ENCODE assay signal across 1 cellular context in the genomic region with DNA sequence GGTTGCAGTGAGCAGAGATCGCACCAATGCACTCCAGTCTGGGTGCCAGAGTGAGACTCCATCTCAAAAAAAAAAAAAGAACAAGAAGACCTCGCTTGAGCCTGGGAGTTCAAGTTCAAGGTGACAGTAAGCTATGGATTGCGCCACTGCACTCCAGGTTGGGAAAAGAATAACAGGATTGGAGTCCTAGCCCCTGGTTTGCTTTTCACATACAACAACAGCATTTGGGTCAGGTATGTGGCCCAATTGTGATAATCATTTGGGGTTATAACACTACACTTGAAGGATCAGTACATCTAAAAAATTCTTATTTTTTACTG.
TF ChIP-seq lines count a peak whose summit lies in the region.

No MANE protein-coding gene starts in this region.

TF ChIP-seq in HepG2, 621 proteins besides CTCF, POLR2A, EP300 and RAD21 (continued from another document and continues in another):
- TF ChIP-seq, protein P1, sequence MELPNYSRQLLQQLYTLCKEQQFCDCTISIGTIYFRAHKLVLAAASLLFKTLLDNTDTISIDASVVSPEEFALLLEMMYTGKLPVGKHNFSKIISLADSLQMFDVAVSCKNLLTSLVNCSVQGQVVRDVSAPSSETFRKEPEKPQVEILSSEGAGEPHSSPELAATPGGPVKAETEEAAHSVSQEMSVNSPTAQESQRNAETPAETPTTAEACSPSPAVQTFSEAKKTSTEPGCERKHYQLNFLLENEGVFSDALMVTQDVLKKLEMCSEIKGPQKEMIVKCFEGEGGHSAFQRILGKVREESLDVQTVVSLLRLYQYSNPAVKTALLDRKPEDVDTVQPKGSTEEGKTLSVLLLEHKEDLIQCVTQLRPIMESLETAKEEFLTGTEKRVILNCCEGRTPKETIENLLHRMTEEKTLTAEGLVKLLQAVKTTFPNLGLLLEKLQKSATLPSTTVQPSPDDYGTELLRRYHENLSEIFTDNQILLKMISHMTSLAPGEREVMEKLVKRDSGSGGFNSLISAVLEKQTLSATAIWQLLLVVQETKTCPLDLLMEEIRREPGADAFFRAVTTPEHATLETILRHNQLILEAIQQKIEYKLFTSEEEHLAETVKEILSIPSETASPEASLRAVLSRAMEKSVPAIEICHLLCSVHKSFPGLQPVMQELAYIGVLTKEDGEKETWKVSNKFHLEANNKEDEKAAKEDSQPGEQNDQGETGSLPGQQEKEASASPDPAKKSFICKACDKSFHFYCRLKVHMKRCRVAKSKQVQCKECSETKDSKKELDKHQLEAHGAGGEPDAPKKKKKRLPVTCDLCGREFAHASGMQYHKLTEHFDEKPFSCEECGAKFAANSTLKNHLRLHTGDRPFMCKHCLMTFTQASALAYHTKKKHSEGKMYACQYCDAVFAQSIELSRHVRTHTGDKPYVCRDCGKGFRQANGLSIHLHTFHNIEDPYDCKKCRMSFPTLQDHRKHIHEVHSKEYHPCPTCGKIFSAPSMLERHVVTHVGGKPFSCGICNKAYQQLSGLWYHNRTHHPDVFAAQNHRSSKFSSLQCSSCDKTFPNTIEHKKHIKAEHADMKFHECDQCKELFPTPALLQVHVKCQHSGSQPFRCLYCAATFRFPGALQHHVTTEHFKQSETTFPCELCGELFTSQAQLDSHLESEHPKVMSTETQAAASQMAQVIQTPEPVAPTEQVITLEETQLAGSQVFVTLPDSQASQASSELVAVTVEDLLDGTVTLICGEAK (IDR thresholded peaks at IDR 0.05), result no peak
- TF ChIP-seq, protein P1 (CRISPR knock-in tag; IDR thresholded peaks at IDR 0.05), result no peak
- TF ChIP-seq ELF4 (CRISPR knock-in tag; IDR thresholded peaks at IDR 0.05; ENCODE audit: borderline replicate concordance), result no peak
- TF ChIP-seq RELA (CRISPR knock-in tag; IDR thresholded peaks at IDR 0.05), result no peak
- TF ChIP-seq, protein P2, sequence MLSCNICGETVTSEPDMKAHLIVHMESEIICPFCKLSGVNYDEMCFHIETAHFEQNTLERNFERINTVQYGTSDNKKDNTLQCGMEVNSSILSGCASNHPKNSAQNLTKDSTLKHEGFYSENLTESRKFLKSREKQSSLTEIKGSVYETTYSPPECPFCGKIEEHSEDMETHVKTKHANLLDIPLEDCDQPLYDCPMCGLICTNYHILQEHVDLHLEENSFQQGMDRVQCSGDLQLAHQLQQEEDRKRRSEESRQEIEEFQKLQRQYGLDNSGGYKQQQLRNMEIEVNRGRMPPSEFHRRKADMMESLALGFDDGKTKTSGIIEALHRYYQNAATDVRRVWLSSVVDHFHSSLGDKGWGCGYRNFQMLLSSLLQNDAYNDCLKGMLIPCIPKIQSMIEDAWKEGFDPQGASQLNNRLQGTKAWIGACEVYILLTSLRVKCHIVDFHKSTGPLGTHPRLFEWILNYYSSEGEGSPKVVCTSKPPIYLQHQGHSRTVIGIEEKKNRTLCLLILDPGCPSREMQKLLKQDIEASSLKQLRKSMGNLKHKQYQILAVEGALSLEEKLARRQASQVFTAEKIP (CRISPR knock-in tag; IDR thresholded peaks at IDR 0.05; ENCODE audit: borderline replicate concordance), result no peak
- no peak for TF ChIP-seq ASH2L (IDR thresholded peaks at IDR 0.05; ENCODE audit: insufficient read length, low read depth, low read length)
- TF ChIP-seq ZNF510 (CRISPR knock-in tag; IDR thresholded peaks at IDR 0.05; ENCODE audit: low read depth), result no peak
- TF ChIP-seq XRCC5 (optimal IDR thresholded peaks at IDR 0.05; ENCODE audit: low read length), result no peak
- no peak for TF ChIP-seq ZFYVE20 (CRISPR knock-in tag; IDR thresholded peaks at IDR 0.05; ENCODE audit: borderline replicate concordance, low read depth)
- TF ChIP-seq CCDC6 (CRISPR knock-in tag; IDR thresholded peaks at IDR 0.05), result no peak
- no peak for TF ChIP-seq ZNF136 (CRISPR knock-in tag; IDR thresholded peaks at IDR 0.05; ENCODE audit: low read depth)
- peak; percentile 9; the same call in 1 of the 2 replicates for TF ChIP-seq MEIS1 (CRISPR knock-in tag; IDR thresholded peaks at IDR 0.05; ENCODE audit: borderline replicate concordance)
- TF ChIP-seq, protein P3, sequence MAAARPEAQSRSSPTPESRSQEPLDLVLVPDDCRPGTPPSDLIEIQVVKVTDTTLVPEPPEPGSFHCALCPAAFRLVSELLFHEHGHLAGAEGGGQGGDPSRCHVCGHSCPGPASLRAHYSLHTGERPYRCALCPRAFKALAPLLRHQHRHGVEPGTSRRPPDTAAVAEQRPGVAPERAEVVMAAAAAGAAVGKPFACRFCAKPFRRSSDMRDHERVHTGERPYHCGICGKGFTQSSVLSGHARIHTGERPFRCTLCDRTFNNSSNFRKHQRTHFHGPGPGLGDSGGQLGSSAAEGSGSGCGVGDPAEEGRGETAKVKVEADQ (CRISPR knock-in tag; IDR thresholded peaks at IDR 0.05; ENCODE audit: borderline replicate concordance), result no peak
- TF ChIP-seq TARDBP (CRISPR knock-in tag; IDR thresholded peaks at IDR 0.05), result peak; percentile 42; the same call in 1 of the 2 replicates
- TF ChIP-seq, protein P4, sequence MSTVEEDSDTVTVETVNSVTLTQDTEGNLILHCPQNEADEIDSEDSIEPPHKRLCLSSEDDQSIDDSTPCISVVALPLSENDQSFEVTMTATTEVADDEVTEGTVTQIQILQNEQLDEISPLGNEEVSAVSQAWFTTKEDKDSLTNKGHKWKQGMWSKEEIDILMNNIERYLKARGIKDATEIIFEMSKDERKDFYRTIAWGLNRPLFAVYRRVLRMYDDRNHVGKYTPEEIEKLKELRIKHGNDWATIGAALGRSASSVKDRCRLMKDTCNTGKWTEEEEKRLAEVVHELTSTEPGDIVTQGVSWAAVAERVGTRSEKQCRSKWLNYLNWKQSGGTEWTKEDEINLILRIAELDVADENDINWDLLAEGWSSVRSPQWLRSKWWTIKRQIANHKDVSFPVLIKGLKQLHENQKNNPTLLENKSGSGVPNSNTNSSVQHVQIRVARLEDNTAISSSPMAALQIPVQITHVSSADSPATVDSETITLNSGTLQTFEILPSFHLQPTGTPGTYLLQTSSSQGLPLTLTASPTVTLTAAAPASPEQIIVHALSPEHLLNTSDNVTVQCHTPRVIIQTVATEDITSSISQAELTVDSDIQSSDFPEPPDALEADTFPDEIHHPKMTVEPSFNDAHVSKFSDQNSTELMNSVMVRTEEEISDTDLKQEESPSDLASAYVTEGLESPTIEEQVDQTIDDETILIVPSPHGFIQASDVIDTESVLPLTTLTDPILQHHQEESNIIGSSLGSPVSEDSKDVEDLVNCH (CRISPR knock-in tag; IDR thresholded peaks at IDR 0.05), result no peak
- TF ChIP-seq FOSL2 (CRISPR knock-in tag; IDR thresholded peaks at IDR 0.05), result peak; percentile 43
- TF ChIP-seq MTF1 (CRISPR knock-in tag; IDR thresholded peaks at IDR 0.05), result no peak
- TF ChIP-seq, protein P5, sequence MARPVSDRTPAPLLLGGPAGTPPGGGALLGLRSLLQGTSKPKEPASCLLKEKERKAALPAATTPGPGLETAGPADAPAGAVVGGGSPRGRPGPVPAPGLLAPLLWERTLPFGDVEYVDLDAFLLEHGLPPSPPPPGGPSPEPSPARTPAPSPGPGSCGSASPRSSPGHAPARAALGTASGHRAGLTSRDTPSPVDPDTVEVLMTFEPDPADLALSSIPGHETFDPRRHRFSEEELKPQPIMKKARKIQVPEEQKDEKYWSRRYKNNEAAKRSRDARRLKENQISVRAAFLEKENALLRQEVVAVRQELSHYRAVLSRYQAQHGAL (CRISPR knock-in tag; IDR thresholded peaks at IDR 0.05; ENCODE audit: not compliant biosample characterization), result no peak
- TF ChIP-seq, protein P6, sequence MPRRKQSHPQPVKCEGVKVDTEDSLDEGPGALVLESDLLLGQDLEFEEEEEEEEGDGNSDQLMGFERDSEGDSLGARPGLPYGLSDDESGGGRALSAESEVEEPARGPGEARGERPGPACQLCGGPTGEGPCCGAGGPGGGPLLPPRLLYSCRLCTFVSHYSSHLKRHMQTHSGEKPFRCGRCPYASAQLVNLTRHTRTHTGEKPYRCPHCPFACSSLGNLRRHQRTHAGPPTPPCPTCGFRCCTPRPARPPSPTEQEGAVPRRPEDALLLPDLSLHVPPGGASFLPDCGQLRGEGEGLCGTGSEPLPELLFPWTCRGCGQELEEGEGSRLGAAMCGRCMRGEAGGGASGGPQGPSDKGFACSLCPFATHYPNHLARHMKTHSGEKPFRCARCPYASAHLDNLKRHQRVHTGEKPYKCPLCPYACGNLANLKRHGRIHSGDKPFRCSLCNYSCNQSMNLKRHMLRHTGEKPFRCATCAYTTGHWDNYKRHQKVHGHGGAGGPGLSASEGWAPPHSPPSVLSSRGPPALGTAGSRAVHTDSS (CRISPR knock-in tag; conservative IDR thresholded peaks at IDR 0.05), result no peak
- TF ChIP-seq MXI1 (IDR thresholded peaks at IDR 0.05; ENCODE audit: borderline replicate concordance, low read depth, low read length), result no peak
- TF ChIP-seq RORA (CRISPR knock-in tag; IDR thresholded peaks at IDR 0.05), result no peak
- TF ChIP-seq MZF1 (CRISPR knock-in tag; IDR thresholded peaks at IDR 0.05; ENCODE audit: borderline replicate concordance), result no peak
- no peak for TF ChIP-seq ZBTB21 (CRISPR knock-in tag; IDR thresholded peaks at IDR 0.05)
- TF ChIP-seq FOXO1 (CRISPR knock-in tag; IDR thresholded peaks at IDR 0.05), result peak; percentile 78
- no peak for TF ChIP-seq NR3C1 (CRISPR knock-in tag; IDR thresholded peaks at IDR 0.05)
- TF ChIP-seq, protein P7, sequence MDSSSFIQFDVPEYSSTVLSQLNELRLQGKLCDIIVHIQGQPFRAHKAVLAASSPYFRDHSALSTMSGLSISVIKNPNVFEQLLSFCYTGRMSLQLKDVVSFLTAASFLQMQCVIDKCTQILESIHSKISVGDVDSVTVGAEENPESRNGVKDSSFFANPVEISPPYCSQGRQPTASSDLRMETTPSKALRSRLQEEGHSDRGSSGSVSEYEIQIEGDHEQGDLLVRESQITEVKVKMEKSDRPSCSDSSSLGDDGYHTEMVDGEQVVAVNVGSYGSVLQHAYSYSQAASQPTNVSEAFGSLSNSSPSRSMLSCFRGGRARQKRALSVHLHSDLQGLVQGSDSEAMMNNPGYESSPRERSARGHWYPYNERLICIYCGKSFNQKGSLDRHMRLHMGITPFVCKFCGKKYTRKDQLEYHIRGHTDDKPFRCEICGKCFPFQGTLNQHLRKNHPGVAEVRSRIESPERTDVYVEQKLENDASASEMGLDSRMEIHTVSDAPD (CRISPR knock-in tag; IDR thresholded peaks at IDR 0.05), result no peak
- no peak for TF ChIP-seq ELF1 (CRISPR knock-in tag; IDR thresholded peaks at IDR 0.05)
- TF ChIP-seq TCF7L2 (IDR thresholded peaks at IDR 0.05; ENCODE audit: low read depth, low read length), result no peak
- TF ChIP-seq, protein P8, sequence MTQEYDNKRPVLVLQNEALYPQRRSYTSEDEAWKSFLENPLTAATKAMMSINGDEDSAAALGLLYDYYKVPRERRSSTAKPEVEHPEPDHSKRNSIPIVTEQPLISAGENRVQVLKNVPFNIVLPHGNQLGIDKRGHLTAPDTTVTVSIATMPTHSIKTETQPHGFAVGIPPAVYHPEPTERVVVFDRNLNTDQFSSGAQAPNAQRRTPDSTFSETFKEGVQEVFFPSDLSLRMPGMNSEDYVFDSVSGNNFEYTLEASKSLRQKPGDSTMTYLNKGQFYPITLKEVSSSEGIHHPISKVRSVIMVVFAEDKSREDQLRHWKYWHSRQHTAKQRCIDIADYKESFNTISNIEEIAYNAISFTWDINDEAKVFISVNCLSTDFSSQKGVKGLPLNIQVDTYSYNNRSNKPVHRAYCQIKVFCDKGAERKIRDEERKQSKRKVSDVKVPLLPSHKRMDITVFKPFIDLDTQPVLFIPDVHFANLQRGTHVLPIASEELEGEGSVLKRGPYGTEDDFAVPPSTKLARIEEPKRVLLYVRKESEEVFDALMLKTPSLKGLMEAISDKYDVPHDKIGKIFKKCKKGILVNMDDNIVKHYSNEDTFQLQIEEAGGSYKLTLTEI (CRISPR knock-in tag; conservative IDR thresholded peaks at IDR 0.05), result no peak
- TF ChIP-seq ZNF879 (CRISPR knock-in tag; IDR thresholded peaks at IDR 0.05), result no peak
- TF ChIP-seq, protein P9, sequence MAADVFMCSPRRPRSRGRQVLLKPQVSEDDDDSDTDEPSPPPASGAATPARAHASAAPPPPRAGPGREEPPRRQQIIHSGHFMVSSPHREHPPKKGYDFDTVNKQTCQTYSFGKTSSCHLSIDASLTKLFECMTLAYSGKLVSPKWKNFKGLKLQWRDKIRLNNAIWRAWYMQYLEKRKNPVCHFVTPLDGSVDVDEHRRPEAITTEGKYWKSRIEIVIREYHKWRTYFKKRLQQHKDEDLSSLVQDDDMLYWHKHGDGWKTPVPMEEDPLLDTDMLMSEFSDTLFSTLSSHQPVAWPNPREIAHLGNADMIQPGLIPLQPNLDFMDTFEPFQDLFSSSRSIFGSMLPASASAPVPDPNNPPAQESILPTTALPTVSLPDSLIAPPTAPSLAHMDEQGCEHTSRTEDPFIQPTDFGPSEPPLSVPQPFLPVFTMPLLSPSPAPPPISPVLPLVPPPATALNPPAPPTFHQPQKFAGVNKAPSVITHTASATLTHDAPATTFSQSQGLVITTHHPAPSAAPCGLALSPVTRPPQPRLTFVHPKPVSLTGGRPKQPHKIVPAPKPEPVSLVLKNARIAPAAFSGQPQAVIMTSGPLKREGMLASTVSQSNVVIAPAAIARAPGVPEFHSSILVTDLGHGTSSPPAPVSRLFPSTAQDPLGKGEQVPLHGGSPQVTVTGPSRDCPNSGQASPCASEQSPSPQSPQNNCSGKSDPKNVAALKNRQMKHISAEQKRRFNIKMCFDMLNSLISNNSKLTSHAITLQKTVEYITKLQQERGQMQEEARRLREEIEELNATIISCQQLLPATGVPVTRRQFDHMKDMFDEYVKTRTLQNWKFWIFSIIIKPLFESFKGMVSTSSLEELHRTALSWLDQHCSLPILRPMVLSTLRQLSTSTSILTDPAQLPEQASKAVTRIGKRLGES (CRISPR knock-in tag; IDR thresholded peaks at IDR 0.05; ENCODE audit: borderline replicate concordance), result no peak
- 0 out of 2 replicates have a peak, but pooled peaks have one; percentile 18 for TF ChIP-seq KDM4B (CRISPR knock-in tag; IDR thresholded peaks at IDR 0.05)
- no peak for TF ChIP-seq RARG (CRISPR knock-in tag; IDR thresholded peaks at IDR 0.05; ENCODE audit: low read depth)
